In genomic region chr1:204528677-204529076, GRCh38 we compare ENCODE assay signal across 16 cellular contexts. TPM values are rescaled to one million over a fixed set of nuclear protein-coding genes. Genes with fewer than 3 reads are reported as not detected.
DNase-seq lines count a peak whose midpoint lies in the region; ATAC-seq and TF ChIP-seq lines count a peak whose summit lies in the region.
"Had no signal": no experiment of that assay in that cellular context is flagged by ENCODE, and none has a peak within 500 bp of the region (broad histone marks: within the 10 kb centered on the region; RNA-seq: fewer than 3 reads in every experiment).

No MANE protein-coding gene starts in this region.

- 0 out of 2 replicates have a peak overlapping the region, but pooled peaks have one; percentile 34 for H3K27ac ChIP-seq in DND-41 (ENCODE audit: low read length)

- H3K4me1 Mint-ChIP-seq in stimulated activated naive B cell treated with anti-CD40 and anti-IgM and Interleukin-4, amounts not matched to agents 10 μg/mL and 1 μg/mL and 100 μg/mL, for 72 hours: peaks cover 24 to 40% of the 10 kb centered on the region in 2 donors

- H3K9me3 ChIP-seq in DND-41 (ENCODE audit: insufficient read depth, low read length, severe bottlenecking): peaks cover 3% of the 10 kb centered on the region

- peaks cover 8% of the 10 kb centered on the region for H3K4me1 ChIP-seq in DND-41 (ENCODE audit: insufficient read depth, low read length)

- no peaks in the 10 kb centered on the region for H3K27me3 ChIP-seq in DND-41 (ENCODE audit: insufficient read depth, low read length, poor library complexity)

- ATAC-seq in Right ventricle myocardium inferior (peak; percentile 16), DND-41 (ENCODE audit: insufficient read depth, low read depth) (no peak), left colon (peak; percentile 21), GM21447 (IDR thresholded peaks at IDR 0.05; ENCODE audit: unreplicated experiment) (no peak)
- no peak for ATAC-seq in stimulated activated naive B cell treated with anti-CD40 and anti-IgM and Interleukin-4, amounts not matched to agents 10 μg/mL and 1 μg/mL and 100 μg/mL, for 72 hours (replicated peaks)

- peaks cover 31 to 51% of the 10 kb centered on the region in 2 donors for H3K36me3 Mint-ChIP-seq in stimulated activated naive B cell treated with anti-CD40 and anti-IgM and Interleukin-4, amounts not matched to agents 10 μg/mL and 1 μg/mL and 100 μg/mL, for 72 hours

- H3K27me3 Mint-ChIP-seq in stimulated activated naive B cell treated with anti-CD40 and anti-IgM and Interleukin-4, amounts not matched to agents 10 μg/mL and 1 μg/mL and 100 μg/mL, for 72 hours: no peaks in the 10 kb centered on the region

- H3K9ac ChIP-seq in DND-41 (ENCODE audit: low read depth, low read length): no peak overlapping the region

- peaks cover 25% of the 10 kb centered on the region for H4K20me1 ChIP-seq in DND-41 (ENCODE audit: insufficient read depth, low read length)

- H3K27ac Mint-ChIP-seq in stimulated activated naive B cell treated with anti-CD40 and anti-IgM and Interleukin-4, amounts not matched to agents 10 μg/mL and 1 μg/mL and 100 μg/mL, for 72 hours: peak overlapping the region; percentile 56

- no peak overlapping the region for H3K4me2 ChIP-seq in DND-41 (ENCODE audit: insufficient read depth, low read length)

- H3K9me3 Mint-ChIP-seq in stimulated activated naive B cell treated with anti-CD40 and anti-IgM and Interleukin-4, amounts not matched to agents 10 μg/mL and 1 μg/mL and 100 μg/mL, for 72 hours: peaks cover 5 to 6% of the 10 kb centered on the region in 2 donors

- H2AFZ ChIP-seq in DND-41 (ENCODE audit: low read depth, low read length): no peak overlapping the region

- no peak overlapping the region for H3K4me3 Mint-ChIP-seq in stimulated activated naive B cell treated with anti-CD40 and anti-IgM and Interleukin-4, amounts not matched to agents 10 μg/mL and 1 μg/mL and 100 μg/mL, for 72 hours

- DNase-seq in Right ventricle myocardium inferior (ENCODE audit: missing footprints) (no peak), cardiac septum (ENCODE audit: low spot score) (no peak), DND-41 (no peak), left colon (no peak), DMS 273 treated with DMSO at 0.1 percent for 48 hours (lab: John Stamatoyannopoulos, UW) (no peak)
- no peak for DNase-seq in stimulated activated naive B cell treated with anti-CD40 and anti-IgM and Interleukin-4, amounts not matched to agents 10 μg/mL and 1 μg/mL and 100 μg/mL, for 72 hours
- DNase-seq: AML-193, C1 segment of cervical spinal cord, DMS53, Kasumi-1, NCI-H1694, NCI-H2081, NCI-H2171, NCI-H524 treated with DMSO at 0.1 percent for 48 hours, OCI-M1 had no signal

- no peak overlapping the region for H3K4me3 ChIP-seq in DND-41 (ENCODE audit: low read depth in 1 of 2, low read length in 2 of 2)

- TF ChIP-seq CTCF in DND-41 (IDR thresholded peaks at IDR 0.05; ENCODE audit: borderline replicate concordance, extremely low read depth, low read length, poor library complexity, severe bottlenecking): no peak

- peaks cover 95% of the 10 kb centered on the region for H3K36me3 ChIP-seq in DND-41 (ENCODE audit: insufficient read depth, low read length)

- intact Hi-C loops in Right ventricle myocardium inferior (cut with DNase I) (no loop called here), cardiac septum (cut with DNase I) (no loop called here), left colon (cut with DNase I, micrococcal nuclease) (no loop called here)

- H3K79me2 ChIP-seq in DND-41 (ENCODE audit: insufficient read depth, low read length): peaks cover 78% of the 10 kb centered on the region

RNA-seq across cellular contexts. Expression of gene MDM4, which starts 12.5 kb away (rescaled TPM):
- 28.6 TPM for total RNA-seq in Right ventricle myocardium inferior
- 59.2 TPM for total RNA-seq in cardiac septum
- total RNA-seq in left colon: 10 to 100 TPM; 47.8 to 64.2 TPM

RNA-seq across cellular contexts. Expression of gene PIK3C2B, which starts 34.1 kb away (rescaled TPM):
- total RNA-seq in Right ventricle myocardium inferior: 22.7 TPM
- total RNA-seq in cardiac septum: 28.8 TPM
- 10 to 100 TPM; 78.5 to 82.0 TPM for total RNA-seq in left colon

Comparison
In these comparisons a context has a peak if more than half of its experiments do, and no peak if none do; other contexts are left out.
1. ATAC-seq: peak in Right ventricle myocardium inferior (single experiment) and left colon (single experiment); none in DND-41 (single experiment), stimulated activated naive B cell treated with anti-CD40 and anti-IgM and Interleukin-4, amounts not matched to agents 10 μg/mL and 1 μg/mL and 100 μg/mL, for 72 hours (0 of 2) and GM21447 (single experiment).